In the genomic region with DNA sequence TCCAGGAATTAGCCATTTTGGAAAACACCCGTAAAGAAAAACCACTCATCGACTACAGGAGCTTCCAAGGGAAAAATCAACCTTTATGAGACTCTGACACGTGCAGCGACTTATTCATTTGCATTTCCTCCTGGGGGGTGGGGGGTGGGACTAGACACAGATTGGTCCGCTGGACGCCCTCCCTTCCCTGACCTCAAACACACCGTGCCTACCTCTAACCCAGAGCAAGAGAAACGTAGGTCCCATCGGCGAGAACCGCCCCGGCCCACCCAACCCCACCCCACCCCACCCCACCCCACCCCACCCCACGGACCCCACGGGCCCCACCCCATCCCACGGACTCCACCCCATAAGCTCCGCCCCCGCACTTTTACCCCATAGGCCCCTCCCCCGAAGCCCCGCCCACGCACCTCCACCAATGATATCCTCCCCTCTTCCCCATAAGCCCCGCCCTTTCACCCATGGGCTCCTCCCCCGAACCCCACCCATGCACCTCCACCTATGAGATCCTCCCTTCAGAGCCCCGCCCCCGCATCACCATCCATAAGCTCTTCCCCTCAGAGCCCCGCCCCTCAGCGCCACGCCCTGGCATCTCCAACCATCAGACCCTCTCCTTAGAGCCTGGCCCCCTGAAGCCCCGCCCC, we compare ENCODE assay signal across 8 cellular contexts. TPM values are rescaled to one million over a fixed set of nuclear protein-coding genes. Genes with fewer than 3 reads are reported as not detected.
DNase-seq lines count a peak whose midpoint lies in the region; ATAC-seq and TF ChIP-seq lines count a peak whose summit lies in the region.

No MANE protein-coding gene starts in this region.

- peak overlapping the region in 9 of 10 donors; percentile 83 to 95 (median 93) for H3K4me3 Mint-ChIP-seq in naive thymus-derived CD8-positive, alpha-beta T cell

- POLR2A ChIA-PET in HEK293 (lab: Yijun Ruan, JAX): no interaction called here
- POLR2A ChIA-PET in naive thymus-derived CD8-positive, alpha-beta T cell (lab: Charles Lee): no interaction called here

- H3K27ac Mint-ChIP-seq in naive thymus-derived CD8-positive, alpha-beta T cell: peak overlapping the region in 9 of 10 donors; percentile 87 to 100 (median 99)

- DNase-seq in cardiac fibroblast (ENCODE audit: low read depth in 2 of 2) (no peak), NCI-H1092 (lab: John Stamatoyannopoulos, UW) (no peak)
- peak in 1 of 10 donors; percentile 50 for DNase-seq in naive thymus-derived CD8-positive, alpha-beta T cell
- no peak for DNase-seq in activated CD4-positive, CD25-positive, alpha-beta regulatory T cell (lab: John Stamatoyannopoulos, UW)

- CTCF ChIA-PET in HEK293 (lab: Yijun Ruan, JAX): no interaction called here

- H3K4me3 ChIP-seq in ACC112 (ENCODE audit: low read depth, low read length) (peak overlapping the region; percentile 97), HEK293 (ENCODE audit: low read depth, low read length) (peak overlapping the region; percentile 27), cardiac fibroblast (replicated peaks in 1 of 2; ENCODE audit: low read depth in 2 of 2, low read length in 2 of 2) (peak overlapping the region; percentile 67 to 71)

- no peak for TF ChIP-seq CTCF in HEK293 (tag by site-specific recombination; IDR thresholded peaks at IDR 0.05)
- TF ChIP-seq CTCF in cardiac fibroblast (IDR thresholded peaks at IDR 0.05; ENCODE audit: low read depth, low read length): no peak

- H3K27ac ChIP-seq in ACC112 (ENCODE audit: low read depth, low read length) (peak overlapping the region; percentile 89), HEK293 (ENCODE audit: extremely low read depth, low read depth, low read length) (no peak overlapping the region)

- no peaks in the 10 kb centered on the region for H3K27me3 ChIP-seq in ACC112 (ENCODE audit: insufficient read depth, low read length)

- peaks cover 0 to 2% (median 0%) of the 10 kb centered on the region in 9 donors for H3K9me3 Mint-ChIP-seq in naive thymus-derived CD8-positive, alpha-beta T cell

- H3K4me1 ChIP-seq in ACC112 (ENCODE audit: control insufficient read depth, insufficient read depth, low read length, unreplicated experiment): peaks cover 3% of the 10 kb centered on the region
- peaks cover 12% of the 10 kb centered on the region for H3K4me1 ChIP-seq in HEK293 (ENCODE audit: control insufficient read depth, insufficient read depth, low read length)

- H3K79me2 ChIP-seq in ACC112 (ENCODE audit: control insufficient read depth, insufficient read depth, low read length, unreplicated experiment): peaks cover 28% of the 10 kb centered on the region

- peaks cover 17 to 21% (median 21%) of the 10 kb centered on the region in 4 donors for H3K4me1 Mint-ChIP-seq in naive thymus-derived CD8-positive, alpha-beta T cell

- H3K27me3 Mint-ChIP-seq in naive thymus-derived CD8-positive, alpha-beta T cell: peaks cover 0 to 2% (median 0%) of the 10 kb centered on the region in 5 donors

- no peak overlapping the region for H2AFZ ChIP-seq in ACC112 (ENCODE audit: low read length, unreplicated experiment)

- H3K36me3 ChIP-seq in ACC112 (ENCODE audit: insufficient read depth, low read length) (peaks cover 29% of the 10 kb centered on the region; the same call in 1 of the 2 replicates), HEK293 (ENCODE audit: control insufficient read depth in 2 of 2, insufficient read depth in 1 of 2, low read length in 2 of 2) (peaks cover 0 to 35% of the 10 kb centered on the region in 2 experiments; a peak in 1 of 3 replicates)

- ATAC-seq in naive thymus-derived CD8-positive, alpha-beta T cell: no peak
- ATAC-seq in HG03025 (IDR thresholded peaks at IDR 0.05; ENCODE audit: low FRiP score, unreplicated experiment): no peak
- ATAC-seq in HG02588 (IDR thresholded peaks at IDR 0.05; ENCODE audit: unreplicated experiment): no peak

- H3K9me3 ChIP-seq in HEK293 (ENCODE audit: control insufficient read depth, insufficient read depth, low read depth, low read length): no peaks in the 10 kb centered on the region

- H3K36me3 Mint-ChIP-seq in naive thymus-derived CD8-positive, alpha-beta T cell: peaks cover 0 to 23% (median 10%) of the 10 kb centered on the region in 3 donors

TF ChIP-seq in HEK293, 187 proteins besides CTCF, POLR2A, EP300 and RAD21 (continues in another document):
- TF ChIP-seq HIC1 (tag by site-specific recombination; IDR thresholded peaks at IDR 0.05) (peak; percentile 77), KLF9 (tag by site-specific recombination; IDR thresholded peaks at IDR 0.05; ENCODE audit: low read depth) (peak; percentile 80), ZNF664 (tag by site-specific recombination; IDR thresholded peaks at IDR 0.05) (no peak), ZBTB48 (tag by site-specific recombination; IDR thresholded peaks at IDR 0.05) (no peak), ZBTB11 (tag by site-specific recombination; conservative IDR thresholded peaks at IDR 0.05; ENCODE audit: low read depth) (no peak), IKZF3 (tag by site-specific recombination; IDR thresholded peaks at IDR 0.05) (no peak), ZNF785 (tag by site-specific recombination; IDR thresholded peaks at IDR 0.05) (no peak), ZNF670 (tag by site-specific recombination; IDR thresholded peaks at IDR 0.05; ENCODE audit: low read depth) (no peak), KLF8 (tag by site-specific recombination; IDR thresholded peaks at IDR 0.05) (peak; percentile 94), EGR2 (tag by site-specific recombination; IDR thresholded peaks at IDR 0.05; ENCODE audit: low read depth) (peak; percentile 53)

RNA-seq across cellular contexts. Expression of gene GTPBP6, which starts 1.1 kb away (rescaled TPM):
- total RNA-seq in naive thymus-derived CD8-positive, alpha-beta T cell: 100 to 1,000 TPM in 1 of 2 experiments, 10 to 100 TPM in 1; 98.5 to 101 TPM
- 10 to 100 TPM; 37.2 to 62.7 (median 45.6) TPM for polyA plus RNA-seq in naive thymus-derived CD8-positive, alpha-beta T cell

RNA-seq across cellular contexts. Expression of gene PLCXD1, which starts 36.4 kb away (rescaled TPM):
- 10 to 100 TPM; 18.7 to 19.2 TPM for total RNA-seq in naive thymus-derived CD8-positive, alpha-beta T cell
- polyA plus RNA-seq in naive thymus-derived CD8-positive, alpha-beta T cell: 1 to 10 TPM; 2.7 to 9.2 (median 4.2) TPM

Comparison
In these comparisons a context has a peak if more than half of its experiments do, and no peak if none do; other contexts are left out.
1. H3K4me3 ChIP-seq: peak in every context shown above with its lines; median percentile 97 in ACC112; 69 in cardiac fibroblast; 27 in HEK293.